19 cellular contexts compared by ENCODE assay signal in genomic region chr13:109768176-109768575, GRCh38. TPM values are rescaled to one million over a fixed set of nuclear protein-coding genes. Genes with fewer than 3 reads are reported as not detected.
DNase-seq lines count a peak whose midpoint lies in the region; ATAC-seq and TF ChIP-seq lines count a peak whose summit lies in the region.
"Had no signal": no experiment of that assay in that cellular context is flagged by ENCODE, and none has a peak within 500 bp of the region (broad histone marks: within the 10 kb centered on the region; RNA-seq: fewer than 3 reads in every experiment).

No MANE protein-coding gene starts in this region.

- H3K27ac ChIP-seq in A673 (ENCODE audit: low read depth, low read length, poor library complexity, severe bottlenecking) (peak overlapping the region; percentile 34), PC-9 (0 out of 2 replicates have a peak overlapping the region, but pooled peaks have one; percentile 3), osteoblast (ENCODE audit: low read depth, low read length) (no peak overlapping the region), vagina (no peak overlapping the region)
- H3K27ac ChIP-seq: BLaER1, C4-2B, GM23248 had no signal

- H3K36me3 ChIP-seq in A673 (ENCODE audit: insufficient read depth, low read length, poor library complexity, severe bottlenecking) (peaks cover 65% of the 10 kb centered on the region), PC-9 (ENCODE audit: low read depth) (peaks cover 73% of the 10 kb centered on the region), osteoblast (ENCODE audit: insufficient read depth, low read length) (no peaks in the 10 kb centered on the region), vagina (peaks cover 0 to 10% of the 10 kb centered on the region in 2 donors), mucosa of descending colon (ENCODE audit: low read depth) (no peaks in the 10 kb centered on the region)

- H3K4me1 ChIP-seq in A673 (ENCODE audit: insufficient read depth, low read length, poor library complexity, severe bottlenecking) (peaks cover 82% of the 10 kb centered on the region), PC-9 (replicated peaks; ENCODE audit: insufficient read depth) (peaks cover 42% of the 10 kb centered on the region), osteoblast (ENCODE audit: insufficient read depth, low read length) (no peaks in the 10 kb centered on the region), vagina (peaks cover 47% of the 10 kb centered on the region), mucosa of descending colon (ENCODE audit: low read depth) (no peaks in the 10 kb centered on the region)

- CTCF ChIA-PET in A673 (lab: Charles Lee) (no interaction called here), PC-9 (lab: Charles Lee) (no interaction called here)

- H3K79me2 ChIP-seq in PC-9 (ENCODE audit: low read depth) (peaks cover 99% of the 10 kb centered on the region), osteoblast (ENCODE audit: insufficient read depth, low read length) (peaks cover 5% of the 10 kb centered on the region)

- H3K4me2 ChIP-seq in PC-9 (no peak overlapping the region), osteoblast (ENCODE audit: insufficient read depth, low read length) (no peak overlapping the region)
- H3K4me2 ChIP-seq: BLaER1 had no signal

- H3K9me2 ChIP-seq in PC-9 (ENCODE audit: insufficient read depth) = no peaks in the 10 kb centered on the region

- H2AFZ ChIP-seq in PC-9 (no peak overlapping the region), osteoblast (ENCODE audit: low read length) (no peak overlapping the region)
- H2AFZ ChIP-seq: GM23248 had no signal

- DNase-seq in A673 (ENCODE audit: low spot score) (no peak), PC-9 (no peak), osteoblast (ENCODE audit: insufficient read length, low spot score, missing footprints) (peak; percentile 36), vagina (ENCODE audit: extremely low spot score in 2 of 2) (no peak), RPMI8226 (no peak), hippocampal formation (lab: John Stamatoyannopoulos, UW) (no peak), mucosa of descending colon (no peak)
- DNase-seq: CD4-positive, alpha-beta T cell; CD8-positive, alpha-beta memory T cell; DMS 273 treated with DMSO at 0.1 percent for 48 hours; DMS79; EL; GDM1; GM23248; H9 had no signal

- H3K4me3 ChIP-seq in A673 (ENCODE audit: low read depth, low read length, poor library complexity, severe bottlenecking) (peak overlapping the region; percentile 9), PC-9 (no peak overlapping the region), osteoblast (ENCODE audit: insufficient read depth, low read length) (no peak overlapping the region), vagina (no peak overlapping the region), mucosa of descending colon (no peak overlapping the region)
- H3K4me3 ChIP-seq: BLaER1, GM12878, GM23248 had no signal

- no peak for ATAC-seq in mucosa of descending colon
- ATAC-seq: GM12878, HCT116 had no signal

- peaks cover 85% of the 10 kb centered on the region for H4K20me1 ChIP-seq in PC-9 (ENCODE audit: insufficient read depth)
- H4K20me1 ChIP-seq in osteoblast (ENCODE audit: insufficient read depth, low read length) = no peaks in the 10 kb centered on the region

- H3K9me3 ChIP-seq in A673 (ENCODE audit: low read depth, low read length, poor library complexity, severe bottlenecking) = no peaks in the 10 kb centered on the region
- no peaks in the 10 kb centered on the region for H3K9me3 ChIP-seq in PC-9 (ENCODE audit: insufficient read depth, low read depth)
- H3K9me3 ChIP-seq in osteoblast (ENCODE audit: low read depth, low read length) = no peaks in the 10 kb centered on the region
- no peaks in the 10 kb centered on the region for H3K9me3 ChIP-seq in vagina
- H3K9me3 ChIP-seq in mucosa of descending colon = no peaks in the 10 kb centered on the region

- POLR2A ChIA-PET in A673 (lab: Charles Lee; ENCODE audit: low non-redundant PET) (interaction anchor here (0.7 kb wide), 1 partner anchor 27 kb away, joined by 3 read pairs; no protein-coding TSS in a partner anchor), PC-9 (lab: Charles Lee; ENCODE audit: unreplicated experiment) (interaction anchor here (0.7 kb wide), 1 partner anchor 121 kb away, joined by 33 read pairs; no protein-coding TSS in a partner anchor)

- H3K27me3 ChIP-seq in A673 (replicated peaks; ENCODE audit: insufficient read depth, low read depth, low read length, poor library complexity) (no peaks in the 10 kb centered on the region), PC-9 (ENCODE audit: insufficient read depth, low read depth) (no peaks in the 10 kb centered on the region), osteoblast (ENCODE audit: insufficient read depth, low read length) (no peaks in the 10 kb centered on the region), vagina (no peaks in the 10 kb centered on the region)
- H3K27me3 ChIP-seq: BLaER1 had no signal

- TF ChIP-seq POLR2A in vagina (IDR thresholded peaks at IDR 0.05) = no peak

- BruUV-seq in A673 (replicated peaks; lab: Mats Ljungman, UMichigan) (no TSS peak), PC-9 (replicated peaks; lab: Mats Ljungman, UMichigan) (no TSS peak)

- intact Hi-C loops in A673 (cut with micrococcal nuclease; ENCODE audit: unreplicated experiment) (no loop called here), PC-9 (cut with micrococcal nuclease; ENCODE audit: unreplicated experiment) (no loop called here), vagina (cut with DNase I) (no loop called here), mucosa of descending colon (cut with DNase I, micrococcal nuclease) (no loop called here)

- TF ChIP-seq CTCF in A673 (conservative IDR thresholded peaks at IDR 0.05; ENCODE audit: low read depth, low read length) (no peak), PC-9 (conservative IDR thresholded peaks at IDR 0.05) (no peak), osteoblast (IDR thresholded peaks at IDR 0.05; ENCODE audit: extremely low read depth, low read depth, low read length) (no peak), vagina (IDR thresholded peaks at IDR 0.05) (no peak), mucosa of descending colon (IDR thresholded peaks at IDR 0.05) (no peak)

- H3F3A ChIP-seq in PC-9 (ENCODE audit: insufficient read depth, low read depth) = peaks cover 42% of the 10 kb centered on the region

RNA-seq across cellular contexts. Expression of gene IRS2, which starts 18.2 kb away (rescaled TPM):
- total RNA-seq in A673 (2021) (135 TPM in 2 replicates), PC-9 (2021) (31.3 and 39.2 TPM in 2 replicates), osteoblast (7.1 and 8.3 TPM in 2 replicates), vagina (25.0 TPM), mucosa of descending colon (10 to 100 TPM; 14.0 to 31.4 (median 23.7) TPM)

Comparison
In these comparisons a context has a peak if more than half of its experiments do, and no peak if none do; other contexts are left out.
1. H3K27ac ChIP-seq: peak in A673 (single experiment) and PC-9 (single experiment); none in osteoblast (single experiment) and vagina (single experiment).